ENCODE assay signal across 1 cellular context in the genomic region with DNA sequence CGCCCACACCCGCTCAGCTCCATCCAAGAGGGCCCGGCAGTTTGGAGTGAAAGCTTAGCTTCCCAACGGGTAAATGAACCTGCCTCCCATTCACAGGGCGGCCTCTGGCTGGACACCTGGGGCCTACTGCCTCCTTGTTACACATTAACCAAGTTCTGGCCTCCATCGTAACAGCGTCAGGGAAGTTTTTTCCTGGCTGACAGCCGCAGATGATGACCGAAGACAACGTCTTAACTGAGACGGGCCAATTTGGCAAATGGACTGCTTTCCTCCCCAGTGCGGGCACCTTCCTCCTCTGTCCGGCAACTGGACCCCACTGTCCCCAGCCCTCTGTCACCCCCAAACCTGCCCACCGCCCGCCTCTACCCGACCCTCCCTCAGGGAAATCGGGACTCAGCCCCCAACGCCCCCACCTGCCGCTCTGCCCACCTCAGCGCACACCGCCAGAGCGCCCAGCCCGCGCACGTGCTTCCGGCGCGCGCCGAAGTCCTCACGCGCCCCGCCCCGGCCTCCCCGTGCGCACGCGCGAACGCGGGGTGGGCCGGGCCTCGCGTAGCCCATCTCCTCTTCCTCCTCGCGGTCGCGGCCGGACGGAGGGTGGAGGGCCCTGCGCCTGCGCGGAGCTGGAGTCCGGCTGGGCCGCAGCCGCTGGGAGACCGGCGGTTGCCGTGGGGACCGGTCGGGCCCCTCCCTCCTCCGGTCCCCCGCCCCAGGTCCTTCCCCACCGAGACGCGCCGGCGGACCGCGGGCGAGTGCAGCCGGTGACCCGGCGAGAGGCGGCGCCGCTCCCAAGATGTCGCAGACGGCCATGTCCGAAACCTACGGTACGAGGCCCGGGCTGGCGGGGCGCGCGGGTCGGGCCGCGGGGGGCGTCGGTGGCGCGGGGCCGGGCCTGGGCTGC.
TF ChIP-seq lines count a peak whose summit lies in the region.

A gene with protein sequence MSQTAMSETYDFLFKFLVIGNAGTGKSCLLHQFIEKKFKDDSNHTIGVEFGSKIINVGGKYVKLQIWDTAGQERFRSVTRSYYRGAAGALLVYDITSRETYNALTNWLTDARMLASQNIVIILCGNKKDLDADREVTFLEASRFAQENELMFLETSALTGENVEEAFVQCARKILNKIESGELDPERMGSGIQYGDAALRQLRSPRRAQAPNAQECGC (plus strand): TSS at position 565 of the 901 bp plus-strand sequence. CDS start 229 bp downstream, at position 794.

TF ChIP-seq in HepG2, 621 proteins besides CTCF, POLR2A, EP300 and RAD21 (continued from another document and continues in another):
- TF ChIP-seq, protein P1, sequence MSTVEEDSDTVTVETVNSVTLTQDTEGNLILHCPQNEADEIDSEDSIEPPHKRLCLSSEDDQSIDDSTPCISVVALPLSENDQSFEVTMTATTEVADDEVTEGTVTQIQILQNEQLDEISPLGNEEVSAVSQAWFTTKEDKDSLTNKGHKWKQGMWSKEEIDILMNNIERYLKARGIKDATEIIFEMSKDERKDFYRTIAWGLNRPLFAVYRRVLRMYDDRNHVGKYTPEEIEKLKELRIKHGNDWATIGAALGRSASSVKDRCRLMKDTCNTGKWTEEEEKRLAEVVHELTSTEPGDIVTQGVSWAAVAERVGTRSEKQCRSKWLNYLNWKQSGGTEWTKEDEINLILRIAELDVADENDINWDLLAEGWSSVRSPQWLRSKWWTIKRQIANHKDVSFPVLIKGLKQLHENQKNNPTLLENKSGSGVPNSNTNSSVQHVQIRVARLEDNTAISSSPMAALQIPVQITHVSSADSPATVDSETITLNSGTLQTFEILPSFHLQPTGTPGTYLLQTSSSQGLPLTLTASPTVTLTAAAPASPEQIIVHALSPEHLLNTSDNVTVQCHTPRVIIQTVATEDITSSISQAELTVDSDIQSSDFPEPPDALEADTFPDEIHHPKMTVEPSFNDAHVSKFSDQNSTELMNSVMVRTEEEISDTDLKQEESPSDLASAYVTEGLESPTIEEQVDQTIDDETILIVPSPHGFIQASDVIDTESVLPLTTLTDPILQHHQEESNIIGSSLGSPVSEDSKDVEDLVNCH (CRISPR knock-in tag; IDR thresholded peaks at IDR 0.05): no peak
- TF ChIP-seq ZNF20 (CRISPR knock-in tag; IDR thresholded peaks at IDR 0.05): 0 out of 2 replicates have a peak, but pooled peaks have one; percentile 72
- TF ChIP-seq ZNF790 (CRISPR knock-in tag; IDR thresholded peaks at IDR 0.05; ENCODE audit: borderline replicate concordance): peak; percentile 66; the same call in 1 of the 2 replicates
- TF ChIP-seq MIXL1 (CRISPR knock-in tag; IDR thresholded peaks at IDR 0.05): 0 out of 2 replicates have a peak, but pooled peaks have one; percentile 43
- TF ChIP-seq CBX2 (IDR thresholded peaks at IDR 0.05; ENCODE audit: low read depth, low read length): no peak
- TF ChIP-seq CBX2 (CRISPR knock-in tag; IDR thresholded peaks at IDR 0.05; ENCODE audit: low read depth): no peak
- TF ChIP-seq RFXANK (CRISPR knock-in tag; IDR thresholded peaks at IDR 0.05): peak; percentile 69; the same call in 1 of the 2 replicates
- no peak for TF ChIP-seq MIER2 (CRISPR knock-in tag; IDR thresholded peaks at IDR 0.05)
- peak; percentile 99 for TF ChIP-seq ZNF607 (CRISPR knock-in tag; IDR thresholded peaks at IDR 0.05; ENCODE audit: borderline replicate concordance)
- TF ChIP-seq ZBTB20 (CRISPR knock-in tag; IDR thresholded peaks at IDR 0.05; ENCODE audit: borderline replicate concordance, low read depth): no peak
- TF ChIP-seq ZBTB7A (CRISPR knock-in tag; IDR thresholded peaks at IDR 0.05): no peak
- TF ChIP-seq, protein P2, sequence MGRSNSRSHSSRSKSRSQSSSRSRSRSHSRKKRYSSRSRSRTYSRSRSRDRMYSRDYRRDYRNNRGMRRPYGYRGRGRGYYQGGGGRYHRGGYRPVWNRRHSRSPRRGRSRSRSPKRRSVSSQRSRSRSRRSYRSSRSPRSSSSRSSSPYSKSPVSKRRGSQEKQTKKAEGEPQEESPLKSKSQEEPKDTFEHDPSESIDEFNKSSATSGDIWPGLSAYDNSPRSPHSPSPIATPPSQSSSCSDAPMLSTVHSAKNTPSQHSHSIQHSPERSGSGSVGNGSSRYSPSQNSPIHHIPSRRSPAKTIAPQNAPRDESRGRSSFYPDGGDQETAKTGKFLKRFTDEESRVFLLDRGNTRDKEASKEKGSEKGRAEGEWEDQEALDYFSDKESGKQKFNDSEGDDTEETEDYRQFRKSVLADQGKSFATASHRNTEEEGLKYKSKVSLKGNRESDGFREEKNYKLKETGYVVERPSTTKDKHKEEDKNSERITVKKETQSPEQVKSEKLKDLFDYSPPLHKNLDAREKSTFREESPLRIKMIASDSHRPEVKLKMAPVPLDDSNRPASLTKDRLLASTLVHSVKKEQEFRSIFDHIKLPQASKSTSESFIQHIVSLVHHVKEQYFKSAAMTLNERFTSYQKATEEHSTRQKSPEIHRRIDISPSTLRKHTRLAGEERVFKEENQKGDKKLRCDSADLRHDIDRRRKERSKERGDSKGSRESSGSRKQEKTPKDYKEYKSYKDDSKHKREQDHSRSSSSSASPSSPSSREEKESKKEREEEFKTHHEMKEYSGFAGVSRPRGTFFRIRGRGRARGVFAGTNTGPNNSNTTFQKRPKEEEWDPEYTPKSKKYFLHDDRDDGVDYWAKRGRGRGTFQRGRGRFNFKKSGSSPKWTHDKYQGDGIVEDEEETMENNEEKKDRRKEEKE (IDR thresholded peaks at IDR 0.05): no peak
- TF ChIP-seq, protein P3, sequence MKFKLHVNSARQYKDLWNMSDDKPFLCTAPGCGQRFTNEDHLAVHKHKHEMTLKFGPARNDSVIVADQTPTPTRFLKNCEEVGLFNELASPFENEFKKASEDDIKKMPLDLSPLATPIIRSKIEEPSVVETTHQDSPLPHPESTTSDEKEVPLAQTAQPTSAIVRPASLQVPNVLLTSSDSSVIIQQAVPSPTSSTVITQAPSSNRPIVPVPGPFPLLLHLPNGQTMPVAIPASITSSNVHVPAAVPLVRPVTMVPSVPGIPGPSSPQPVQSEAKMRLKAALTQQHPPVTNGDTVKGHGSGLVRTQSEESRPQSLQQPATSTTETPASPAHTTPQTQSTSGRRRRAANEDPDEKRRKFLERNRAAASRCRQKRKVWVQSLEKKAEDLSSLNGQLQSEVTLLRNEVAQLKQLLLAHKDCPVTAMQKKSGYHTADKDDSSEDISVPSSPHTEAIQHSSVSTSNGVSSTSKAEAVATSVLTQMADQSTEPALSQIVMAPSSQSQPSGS (CRISPR knock-in tag; IDR thresholded peaks at IDR 0.05): no peak
- TF ChIP-seq RCOR2 (CRISPR knock-in tag; IDR thresholded peaks at IDR 0.05): no peak
- no peak; the same call in 1 of the 2 replicates for TF ChIP-seq ZNF136 (CRISPR knock-in tag; IDR thresholded peaks at IDR 0.05; ENCODE audit: low read depth)
- TF ChIP-seq ZNF598 (CRISPR knock-in tag; IDR thresholded peaks at IDR 0.05; ENCODE audit: borderline replicate concordance): no peak
- no peak for TF ChIP-seq NR2F6 (IDR thresholded peaks at IDR 0.05)
- TF ChIP-seq NR2F6 (CRISPR knock-in tag; IDR thresholded peaks at IDR 0.05): no peak; the same call in 1 of the 2 replicates
- no peak for TF ChIP-seq HHEX (CRISPR knock-in tag; IDR thresholded peaks at IDR 0.05)
- TF ChIP-seq CBFB (CRISPR knock-in tag; IDR thresholded peaks at IDR 0.05): no peak
- no peak for TF ChIP-seq SSRP1 (CRISPR knock-in tag; IDR thresholded peaks at IDR 0.05)
- no peak for TF ChIP-seq ZBTB3 (CRISPR knock-in tag; IDR thresholded peaks at IDR 0.05; ENCODE audit: borderline replicate concordance, low read depth)
- TF ChIP-seq, protein P4, sequence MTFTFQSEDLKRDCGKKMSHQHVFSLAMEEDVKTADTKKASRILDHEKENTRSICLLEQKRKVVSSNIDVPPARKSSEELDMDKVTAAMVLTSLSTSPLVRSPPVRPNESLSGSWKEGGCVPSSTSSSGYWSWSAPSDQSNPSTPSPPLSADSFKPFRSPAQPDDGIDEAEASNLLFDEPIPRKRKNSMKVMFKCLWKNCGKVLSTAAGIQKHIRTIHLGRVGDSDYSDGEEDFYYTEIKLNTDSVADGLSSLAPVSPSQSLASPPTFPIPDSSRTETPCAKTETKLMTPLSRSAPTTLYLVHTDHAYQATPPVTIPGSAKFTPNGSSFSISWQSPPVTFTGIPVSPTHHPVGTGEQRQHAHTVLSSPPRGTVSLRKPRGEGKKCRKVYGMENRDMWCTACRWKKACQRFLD (CRISPR knock-in tag; IDR thresholded peaks at IDR 0.05; ENCODE audit: borderline replicate concordance): no peak; the same call in 1 of the 2 replicates
- peak; percentile 99 for TF ChIP-seq MXD4 (CRISPR knock-in tag; IDR thresholded peaks at IDR 0.05)
- TF ChIP-seq U2AF2 (IDR thresholded peaks at IDR 0.05; ENCODE audit: low read depth, low read length): no peak
- TF ChIP-seq, protein P5, sequence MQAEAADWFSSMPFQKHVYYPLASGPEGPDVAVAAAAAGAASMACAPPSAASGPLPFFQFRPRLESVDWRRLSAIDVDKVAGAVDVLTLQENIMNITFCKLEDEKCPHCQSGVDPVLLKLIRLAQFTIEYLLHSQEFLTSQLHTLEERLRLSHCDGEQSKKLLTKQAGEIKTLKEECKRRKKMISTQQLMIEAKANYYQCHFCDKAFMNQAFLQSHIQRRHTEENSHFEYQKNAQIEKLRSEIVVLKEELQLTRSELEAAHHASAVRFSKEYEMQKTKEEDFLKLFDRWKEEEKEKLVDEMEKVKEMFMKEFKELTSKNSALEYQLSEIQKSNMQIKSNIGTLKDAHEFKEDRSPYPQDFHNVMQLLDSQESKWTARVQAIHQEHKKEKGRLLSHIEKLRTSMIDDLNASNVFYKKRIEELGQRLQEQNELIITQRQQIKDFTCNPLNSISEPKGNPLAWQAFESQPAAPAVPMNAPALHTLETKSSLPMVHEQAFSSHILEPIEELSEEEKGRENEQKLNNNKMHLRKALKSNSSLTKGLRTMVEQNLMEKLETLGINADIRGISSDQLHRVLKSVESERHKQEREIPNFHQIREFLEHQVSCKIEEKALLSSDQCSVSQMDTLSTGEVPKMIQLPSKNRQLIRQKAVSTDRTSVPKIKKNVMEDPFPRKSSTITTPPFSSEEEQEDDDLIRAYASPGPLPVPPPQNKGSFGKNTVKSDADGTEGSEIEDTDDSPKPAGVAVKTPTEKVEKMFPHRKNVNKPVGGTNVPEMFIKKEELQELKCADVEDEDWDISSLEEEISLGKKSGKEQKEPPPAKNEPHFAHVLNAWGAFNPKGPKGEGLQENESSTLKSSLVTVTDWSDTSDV (CRISPR knock-in tag; IDR thresholded peaks at IDR 0.05): peak; percentile 17; the same call in 1 of the 2 replicates
- no peak for TF ChIP-seq ZNF577 (CRISPR knock-in tag; IDR thresholded peaks at IDR 0.05; ENCODE audit: borderline replicate concordance, low read depth)
- TF ChIP-seq, protein P6, sequence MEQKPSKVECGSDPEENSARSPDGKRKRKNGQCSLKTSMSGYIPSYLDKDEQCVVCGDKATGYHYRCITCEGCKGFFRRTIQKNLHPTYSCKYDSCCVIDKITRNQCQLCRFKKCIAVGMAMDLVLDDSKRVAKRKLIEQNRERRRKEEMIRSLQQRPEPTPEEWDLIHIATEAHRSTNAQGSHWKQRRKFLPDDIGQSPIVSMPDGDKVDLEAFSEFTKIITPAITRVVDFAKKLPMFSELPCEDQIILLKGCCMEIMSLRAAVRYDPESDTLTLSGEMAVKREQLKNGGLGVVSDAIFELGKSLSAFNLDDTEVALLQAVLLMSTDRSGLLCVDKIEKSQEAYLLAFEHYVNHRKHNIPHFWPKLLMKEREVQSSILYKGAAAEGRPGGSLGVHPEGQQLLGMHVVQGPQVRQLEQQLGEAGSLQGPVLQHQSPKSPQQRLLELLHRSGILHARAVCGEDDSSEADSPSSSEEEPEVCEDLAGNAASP (CRISPR knock-in tag; IDR thresholded peaks at IDR 0.05; ENCODE audit: borderline replicate concordance): no peak
- TF ChIP-seq, protein P7, sequence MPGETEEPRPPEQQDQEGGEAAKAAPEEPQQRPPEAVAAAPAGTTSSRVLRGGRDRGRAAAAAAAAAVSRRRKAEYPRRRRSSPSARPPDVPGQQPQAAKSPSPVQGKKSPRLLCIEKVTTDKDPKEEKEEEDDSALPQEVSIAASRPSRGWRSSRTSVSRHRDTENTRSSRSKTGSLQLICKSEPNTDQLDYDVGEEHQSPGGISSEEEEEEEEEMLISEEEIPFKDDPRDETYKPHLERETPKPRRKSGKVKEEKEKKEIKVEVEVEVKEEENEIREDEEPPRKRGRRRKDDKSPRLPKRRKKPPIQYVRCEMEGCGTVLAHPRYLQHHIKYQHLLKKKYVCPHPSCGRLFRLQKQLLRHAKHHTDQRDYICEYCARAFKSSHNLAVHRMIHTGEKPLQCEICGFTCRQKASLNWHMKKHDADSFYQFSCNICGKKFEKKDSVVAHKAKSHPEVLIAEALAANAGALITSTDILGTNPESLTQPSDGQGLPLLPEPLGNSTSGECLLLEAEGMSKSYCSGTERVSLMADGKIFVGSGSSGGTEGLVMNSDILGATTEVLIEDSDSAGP (CRISPR knock-in tag; IDR thresholded peaks at IDR 0.05; ENCODE audit: borderline replicate concordance): peak; percentile 82
- TF ChIP-seq ZFP62 (CRISPR knock-in tag; IDR thresholded peaks at IDR 0.05): no peak
- TF ChIP-seq, protein P8, sequence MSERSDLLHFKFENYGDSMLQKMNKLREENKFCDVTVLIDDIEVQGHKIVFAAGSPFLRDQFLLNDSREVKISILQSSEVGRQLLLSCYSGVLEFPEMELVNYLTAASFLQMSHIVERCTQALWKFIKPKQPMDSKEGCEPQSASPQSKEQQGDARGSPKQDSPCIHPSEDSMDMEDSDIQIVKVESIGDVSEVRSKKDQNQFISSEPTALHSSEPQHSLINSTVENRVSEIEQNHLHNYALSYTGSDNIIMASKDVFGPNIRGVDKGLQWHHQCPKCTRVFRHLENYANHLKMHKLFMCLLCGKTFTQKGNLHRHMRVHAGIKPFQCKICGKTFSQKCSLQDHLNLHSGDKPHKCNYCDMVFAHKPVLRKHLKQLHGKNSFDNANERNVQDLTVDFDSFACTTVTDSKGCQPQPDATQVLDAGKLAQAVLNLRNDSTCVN (CRISPR knock-in tag; IDR thresholded peaks at IDR 0.05; ENCODE audit: borderline replicate concordance): peak; percentile 79
- no peak for TF ChIP-seq PAX8 (CRISPR knock-in tag; IDR thresholded peaks at IDR 0.05; ENCODE audit: borderline replicate concordance)
- no peak; the same call in 1 of the 2 replicates for TF ChIP-seq ZNF510 (CRISPR knock-in tag; IDR thresholded peaks at IDR 0.05; ENCODE audit: low read depth)
- TF ChIP-seq ASH2L (IDR thresholded peaks at IDR 0.05; ENCODE audit: insufficient read length, low read depth, low read length): peak; percentile 84
- 0 out of 2 replicates have a peak, but pooled peaks have one; percentile 35 for TF ChIP-seq ZBTB42 (CRISPR knock-in tag; IDR thresholded peaks at IDR 0.05)
- peak; percentile 94; the same call in 1 of the 2 replicates for TF ChIP-seq GLI4 (CRISPR knock-in tag; IDR thresholded peaks at IDR 0.05; ENCODE audit: borderline replicate concordance)
- TF ChIP-seq MTF1 (CRISPR knock-in tag; IDR thresholded peaks at IDR 0.05): 0 out of 2 replicates have a peak, but pooled peaks have one; percentile 32
- no peak for TF ChIP-seq ZNF850 (CRISPR knock-in tag; conservative IDR thresholded peaks at IDR 0.05)
- TF ChIP-seq SCMH1 (CRISPR knock-in tag; IDR thresholded peaks at IDR 0.05; ENCODE audit: borderline replicate concordance): no peak
- TF ChIP-seq NR2C2 (CRISPR knock-in tag; IDR thresholded peaks at IDR 0.05; ENCODE audit: borderline replicate concordance): peak; percentile 55; the same call in 1 of the 2 replicates
- no peak for TF ChIP-seq RBAK (CRISPR knock-in tag; IDR thresholded peaks at IDR 0.05)
- TF ChIP-seq ARHGAP35 (CRISPR knock-in tag; IDR thresholded peaks at IDR 0.05; ENCODE audit: borderline replicate concordance): peak; percentile 93
- TF ChIP-seq, protein P9, sequence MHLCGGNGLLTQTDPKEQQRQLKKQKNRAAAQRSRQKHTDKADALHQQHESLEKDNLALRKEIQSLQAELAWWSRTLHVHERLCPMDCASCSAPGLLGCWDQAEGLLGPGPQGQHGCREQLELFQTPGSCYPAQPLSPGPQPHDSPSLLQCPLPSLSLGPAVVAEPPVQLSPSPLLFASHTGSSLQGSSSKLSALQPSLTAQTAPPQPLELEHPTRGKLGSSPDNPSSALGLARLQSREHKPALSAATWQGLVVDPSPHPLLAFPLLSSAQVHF (CRISPR knock-in tag; IDR thresholded peaks at IDR 0.05): peak; percentile 93; the same call in 1 of the 2 replicates
- TF ChIP-seq POGZ (CRISPR knock-in tag; IDR thresholded peaks at IDR 0.05): peak; percentile 40; the same call in 1 of the 2 replicates
